Comparison of ENCODE assay signal across 19 cellular contexts in genomic region chr1:28037946-28038345, GRCh38. TPM values are rescaled to one million over a fixed set of nuclear protein-coding genes. Genes with fewer than 3 reads are reported as not detected.
DNase-seq lines count a peak whose midpoint lies in the region; ATAC-seq and TF ChIP-seq lines count a peak whose summit lies in the region.
"Had no signal": no experiment of that assay in that cellular context is flagged by ENCODE, and none has a peak within 500 bp of the region (broad histone marks: within the 10 kb centered on the region; RNA-seq: fewer than 3 reads in every experiment).

No MANE protein-coding gene starts in this region.

- TF ChIP-seq POLR2A in IMR-90 (IDR thresholded peaks at IDR 0.05; ENCODE audit: low read depth, low read length): no peak
- no peak for TF ChIP-seq POLR2A in esophagus squamous epithelium (IDR thresholded peaks at IDR 0.05)

- H3K9me1 ChIP-seq in IMR-90 (ENCODE audit: insufficient read depth, low read length): no peaks in the 10 kb centered on the region

- no peak overlapping the region for H3K4me2 ChIP-seq in IMR-90 (ENCODE audit: low read depth, low read length)

- H2AK5ac ChIP-seq in IMR-90 (ENCODE audit: low read depth, low read length): no peak overlapping the region

- no peak for TF ChIP-seq RAD21 in IMR-90 (IDR thresholded peaks at IDR 0.05; ENCODE audit: low read length)

- H2BK5ac ChIP-seq in IMR-90 (ENCODE audit: low read depth, low read length, poor library complexity, severe bottlenecking): no peak overlapping the region

- dilution Hi-C loops in IMR-90 (cut with HindIII; ENCODE audit: low sequenced_read_pairs, unreplicated experiment): no loop called here

- peaks cover 33% of the 10 kb centered on the region for H3K36me3 Mint-ChIP-seq in type B pancreatic cell

- H4K20me1 ChIP-seq in IMR-90 (ENCODE audit: insufficient read depth, low read length): no peaks in the 10 kb centered on the region

- POLR2A ChIA-PET in IMR-90 (lab: Charles Lee; ENCODE audit: unreplicated experiment): no interaction called here

- H3K4me3 Mint-ChIP-seq in type B pancreatic cell: peak overlapping the region; percentile 73
- H3K4me3 Mint-ChIP-seq: CD4-positive, alpha-beta T cell had no signal

- H3K9me3 ChIP-seq in IMR-90 (ENCODE audit: control insufficient read depth, insufficient read depth, low read length) (no peaks in the 10 kb centered on the region), WERI-Rb-1 (ENCODE audit: severe bottlenecking) (no peaks in the 10 kb centered on the region), esophagus squamous epithelium (no peaks in the 10 kb centered on the region)
- H3K9me3 ChIP-seq: Caco-2, MG63 had no signal

- H2BK20ac ChIP-seq in IMR-90 (ENCODE audit: low read depth, low read length): no peak overlapping the region

- in situ Hi-C loops in IMR-90 (cut with MboI; ENCODE audit: low sequenced_read_pairs): no loop called here

- peaks cover 5% of the 10 kb centered on the region; the same call in 1 of the 2 replicates for H3K36me3 ChIP-seq in IMR-90 (ENCODE audit: control insufficient read depth, insufficient read depth, low read length)
- H3K36me3 ChIP-seq in WERI-Rb-1: peaks cover 17% of the 10 kb centered on the region
- H3K36me3 ChIP-seq in esophagus squamous epithelium: peaks cover 0 to 67% (median 4%) of the 10 kb centered on the region in 3 donors

- H2AK9ac ChIP-seq in IMR-90 (replicated peaks; ENCODE audit: low read depth, low read length, poor library complexity): no peak overlapping the region

- H3K27me3 Mint-ChIP-seq in type B pancreatic cell: no peaks in the 10 kb centered on the region
- H3K27me3 Mint-ChIP-seq: CD4-positive, alpha-beta T cell had no signal

- no peak overlapping the region for H4K8ac ChIP-seq in IMR-90 (ENCODE audit: low read depth in 2 of 2, low read length in 2 of 2)

- WGBS in IMR-90 (ENCODE audit: extremely low coverage in 2 of 2, insufficient read length in 1 of 2), 2 experiments: 88% methylated on average over 5 of the region's 8 CpGs; no CpG with 5 or more reads in 1 of the 2 experiments
- 68 to 74% methylated on average over 6 to 8 of the region's 8 CpGs for WGBS in esophagus squamous epithelium, 2 donors

- peak overlapping the region; percentile 92 for H3K27ac Mint-ChIP-seq in type B pancreatic cell
- H3K27ac Mint-ChIP-seq: CD4-positive, alpha-beta T cell had no signal

- no TSS peak for BruUV-seq in IMR-90 (replicated peaks; lab: Mats Ljungman, UMichigan)

- no peak for ATAC-seq in IMR-90 (ENCODE audit: low read depth)
- ATAC-seq in GM21381 (IDR thresholded peaks at IDR 0.05; ENCODE audit: unreplicated experiment): no peak
- ATAC-seq in HG03139 (IDR thresholded peaks at IDR 0.05; ENCODE audit: unreplicated experiment): no peak

- H3K14ac ChIP-seq in IMR-90 (replicated peaks; ENCODE audit: low read depth, low read length): no peak overlapping the region

- H2BK15ac ChIP-seq in IMR-90 (ENCODE audit: low read depth, low read length): no peak overlapping the region

- H3K4ac ChIP-seq in IMR-90 (ENCODE audit: low read depth, low read length): no peak overlapping the region

- no peak overlapping the region for H2AFZ ChIP-seq in IMR-90 (replicated peaks; ENCODE audit: low read length, poor library complexity)

- H3K56ac ChIP-seq in IMR-90 (ENCODE audit: extremely low read depth, insufficient read depth, low read length): no peak overlapping the region

- H3K4me1 ChIP-seq in IMR-90 (ENCODE audit: control insufficient read depth, insufficient read depth, low read length) (peaks cover 2% of the 10 kb centered on the region), esophagus squamous epithelium (peaks cover 0 to 15% (median 0%) of the 10 kb centered on the region in 3 donors)
- H3K4me1 ChIP-seq: Caco-2 had no signal

- TF ChIP-seq CTCF in IMR-90 (conservative IDR thresholded peaks at IDR 0.05; ENCODE audit: low read depth, low read length) (no peak), WERI-Rb-1 (IDR thresholded peaks at IDR 0.05; ENCODE audit: low read depth, low read length) (no peak), esophagus squamous epithelium (IDR thresholded peaks at IDR 0.05) (no peak), type B pancreatic cell (conservative IDR thresholded peaks at IDR 0.05) (no peak)

- H3K27me3 ChIP-seq in IMR-90 (ENCODE audit: control insufficient read depth, insufficient read depth, low read length): no peaks in the 10 kb centered on the region
- no peaks in the 10 kb centered on the region for H3K27me3 ChIP-seq in WERI-Rb-1 (ENCODE audit: insufficient read depth, low read depth, severe bottlenecking)
- no peaks in the 10 kb centered on the region for H3K27me3 ChIP-seq in esophagus squamous epithelium
- H3K27me3 ChIP-seq: MG63 had no signal

- H4K91ac ChIP-seq in IMR-90 (ENCODE audit: insufficient read depth, low read depth, low read length): no peak overlapping the region

- H4K5ac ChIP-seq in IMR-90 (ENCODE audit: low read depth, low read length): no peak overlapping the region

- no peak overlapping the region for H3K18ac ChIP-seq in IMR-90 (ENCODE audit: low read depth, low read length)

- CTCF ChIA-PET in IMR-90 (lab: Yijun Ruan, JAX): no interaction called here

- 0 out of 2 replicates have a peak overlapping the region, but pooled peaks have one; percentile 49 for H3K23ac ChIP-seq in IMR-90 (ENCODE audit: low read depth, low read length)

- no peaks in the 10 kb centered on the region for H3K9me3 Mint-ChIP-seq in type B pancreatic cell
- H3K9me3 Mint-ChIP-seq: CD4-positive, alpha-beta T cell had no signal

- no peak overlapping the region for H3K27ac ChIP-seq in IMR-90 (ENCODE audit: insufficient read depth, low read length)
- no peak overlapping the region for H3K27ac ChIP-seq in WERI-Rb-1
- H3K27ac ChIP-seq in esophagus squamous epithelium: peak overlapping the region in 3 of 4 donors; percentile 16 to 45 (median 27)

- DNase-seq in IMR-90: no peak
- peak; percentile 18 for DNase-seq in WERI-Rb-1
- DNase-seq in esophagus squamous epithelium (lab: John Stamatoyannopoulos, UW): no peak
- no peak for DNase-seq in type B pancreatic cell (ENCODE audit: extremely low spot score, unreplicated experiment)
- DNase-seq in stimulated activated CD8-positive, alpha-beta memory T cell treated with anti-CD3 and anti-CD28 coated beads, Interleukin-4, amount 100 ng/mL, for 48 hours: no peak
- DNase-seq: CD4-positive, alpha-beta T cell; DMS153; GOT3; HCEC 1CT; MG63; NCI-H1417 treated with DMSO at 0.1 percent for 48 hours; NCI-H187; NCI-H446 treated with DMSO at 0.1 percent for 48 hours; NCI-H526 treated with DMSO at 0.1 percent for 48 hours; OCI-M1; SIG-M5 had no signal

- H3K4me1 Mint-ChIP-seq in type B pancreatic cell (ENCODE audit: unreplicated experiment): peaks cover 5% of the 10 kb centered on the region

- H3K9ac ChIP-seq in IMR-90 (ENCODE audit: low read depth, low read length): no peak overlapping the region

- no peak overlapping the region for H2BK120ac ChIP-seq in IMR-90 (ENCODE audit: low read depth, low read length)

- intact Hi-C loops in IMR-90 (cut with micrococcal nuclease): loop anchor here (5.0 kb wide), 1 partner anchor 34 kb away; no protein-coding TSS in a partner anchor
- intact Hi-C loops in esophagus squamous epithelium (cut with DNase I): no loop called here

- no peak overlapping the region for H3K4me3 ChIP-seq in IMR-90 (ENCODE audit: insufficient read depth, low read depth, low read length)
- no peak overlapping the region for H3K4me3 ChIP-seq in WERI-Rb-1 (ENCODE audit: low read depth, low read length)
- no peak overlapping the region for H3K4me3 ChIP-seq in esophagus squamous epithelium
- H3K4me3 ChIP-seq: MG63 had no signal

- H3K79me1 ChIP-seq in IMR-90 (ENCODE audit: low read depth in 1 of 2, low read length in 2 of 2): peaks cover 0 to 9% of the 10 kb centered on the region in 2 experiments; a peak in 2 of 4 replicates

TF ChIP-seq in IMR-90, 13 proteins besides CTCF, POLR2A, EP300 and RAD21:
- TF ChIP-seq CHD1 (IDR thresholded peaks at IDR 0.05; ENCODE audit: low read depth, low read length) (no peak), SMC3 (IDR thresholded peaks at IDR 0.05; ENCODE audit: low read depth, low read length) (no peak), BHLHE40 (IDR thresholded peaks at IDR 0.05; ENCODE audit: low read depth, low read length) (no peak), MXI1 (IDR thresholded peaks at IDR 0.05; ENCODE audit: borderline replicate concordance, low read depth, low read length) (no peak)
TF ChIP-seq in IMR-90: peak in this region for 0.

RNA-seq across cellular contexts. Expression of gene EYA3, which starts 50.5 kb away (rescaled TPM):
- 14.4 and 17.6 TPM in 2 replicates for total RNA-seq in IMR-90 (2012; rRNA removed)
- 7.9 and 9.1 TPM in 2 replicates for polyA plus RNA-seq in IMR-90 (2012; rRNA removed)
- 2.1 and 2.5 TPM in 2 replicates for polyA plus RNA-seq in IMR-90 (2012; cell fraction: cytosol; rRNA removed)
- 4.8 and 20.3 TPM in 2 replicates for polyA plus RNA-seq in IMR-90 (2012; cell fraction: nucleus; rRNA removed; ENCODE audit: low replicate concordance)
- 10 to 100 TPM; 13.8 to 21.9 (median 15.8) TPM for total RNA-seq in esophagus squamous epithelium
- total RNA-seq in type B pancreatic cell (ENCODE audit: low replicate concordance): 26.6 and 35.4 TPM in 2 replicates

Comparison
In these comparisons a context has a peak if more than half of its experiments do, and no peak if none do; other contexts are left out.
1. H3K27ac ChIP-seq: peak in esophagus squamous epithelium (3 of 4); none in IMR-90 (single experiment) and WERI-Rb-1 (single experiment).